ENCODE assay signal across 8 cellular contexts in the genomic region with DNA sequence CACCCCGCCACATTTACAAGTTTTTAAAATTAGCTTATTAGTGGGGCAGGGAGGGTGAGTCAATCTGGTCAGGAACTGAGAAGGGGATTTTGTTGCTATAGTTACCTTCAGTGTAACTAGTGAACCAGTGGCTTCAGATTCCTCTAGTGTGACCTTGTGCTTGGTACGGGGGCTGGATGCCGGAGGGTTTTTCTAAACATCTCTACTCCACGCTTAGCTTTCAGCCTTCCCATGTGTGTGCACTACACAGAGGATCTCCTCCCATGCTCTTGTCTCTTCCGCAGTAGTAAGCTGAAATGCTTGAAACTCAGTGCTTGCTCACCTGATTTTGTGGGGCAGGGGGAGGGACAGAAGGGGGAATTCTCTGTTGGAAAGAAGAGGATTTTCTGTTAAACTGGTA.
A peak's percentile ranks its signal among the peaks of the same experiment; 100 is the strongest.
DNase-seq lines count a peak whose midpoint lies in the region; ATAC-seq and TF ChIP-seq lines count a peak whose summit lies in the region.

No MANE protein-coding gene starts in this region.

- H3K9me3 Mint-ChIP-seq in endodermal cell: peaks cover 3% of the 10 kb centered on the region
- H3K9me3 Mint-ChIP-seq in MCF 10A (ENCODE audit: unreplicated experiment): no peaks in the 10 kb centered on the region

- intact Hi-C loops in colonic mucosa (cut with DNase I) (no loop called here), MCF 10A (cut with micrococcal nuclease) (no loop called here)

- H3K9ac ChIP-seq in endodermal cell (ENCODE audit: extremely low read depth, low read length, poor library complexity, severe bottlenecking) (no peak overlapping the region), colonic mucosa (ENCODE audit: low read depth in 2 of 2, low read length in 2 of 2) (no peak overlapping the region)

- DNase-seq in Daoy (ENCODE audit: low read depth) (peak; percentile 45), endodermal cell (peak; percentile 58), COLO829 (ENCODE audit: low spot score) (no peak), colonic mucosa (no peak), GOT3 (lab: John Stamatoyannopoulos, UW) (no peak), MCF 10A (ENCODE audit: unreplicated experiment) (no peak)

- H3K27ac Mint-ChIP-seq in endodermal cell: peak overlapping the region; percentile 4
- no peak overlapping the region for H3K27ac Mint-ChIP-seq in MCF 10A (ENCODE audit: low read depth, unreplicated experiment)

- no peaks in the 10 kb centered on the region for H3K36me3 Mint-ChIP-seq in endodermal cell (ENCODE audit: low read depth)
- no peaks in the 10 kb centered on the region for H3K36me3 Mint-ChIP-seq in MCF 10A (ENCODE audit: insufficient read depth, unreplicated experiment)

- H3K4me3 Mint-ChIP-seq in endodermal cell: no peak overlapping the region
- H3K4me3 Mint-ChIP-seq in MCF 10A (ENCODE audit: unreplicated experiment): no peak overlapping the region

- BruUV-seq in MCF 10A (replicated peaks; lab: Mats Ljungman, UMichigan): no TSS peak

- H3K27me3 ChIP-seq in endodermal cell (ENCODE audit: control insufficient read depth, insufficient read depth, low read length, poor library complexity, severe bottlenecking): no peaks in the 10 kb centered on the region
- no peaks in the 10 kb centered on the region for H3K27me3 ChIP-seq in colonic mucosa

- no peaks in the 10 kb centered on the region for H3K9me3 ChIP-seq in endodermal cell (ENCODE audit: control insufficient read depth, low read length)
- no peaks in the 10 kb centered on the region for H3K9me3 ChIP-seq in colonic mucosa

- peaks cover 7% of the 10 kb centered on the region for H3K27me3 Mint-ChIP-seq in endodermal cell (ENCODE audit: insufficient read depth)
- H3K27me3 Mint-ChIP-seq in MCF 10A (ENCODE audit: insufficient read depth, unreplicated experiment): no peaks in the 10 kb centered on the region

- POLR2A ChIA-PET in MCF 10A (lab: Yijun Ruan, JAX): interaction anchor here (1.4 kb wide), 1 partner anchor 10 kb away, joined by 5 read pairs; no protein-coding TSS in a partner anchor

- H3K4me1 ChIP-seq in endodermal cell (ENCODE audit: control insufficient read depth, insufficient read depth, low read length) (no peaks in the 10 kb centered on the region), colonic mucosa (peaks cover 5% of the 10 kb centered on the region)

- H3K36me3 ChIP-seq in endodermal cell (ENCODE audit: control insufficient read depth, insufficient read depth, low read length) (no peaks in the 10 kb centered on the region), colonic mucosa (no peaks in the 10 kb centered on the region)

- CTCF ChIA-PET in MCF 10A (lab: Yijun Ruan, JAX): interaction anchor here (1.3 to 2.3 kb wide), 3 partner anchors 16 to 193 kb away, joined by 10 to 11 read pairs (median 11); no protein-coding TSS in a partner anchor

- H3K27ac ChIP-seq in endodermal cell (ENCODE audit: low read depth, low read length) (no peak overlapping the region), colonic mucosa (no peak overlapping the region)

- H3K4me3 ChIP-seq in endodermal cell (ENCODE audit: low read length) (no peak overlapping the region), colonic mucosa (no peak overlapping the region)

- TF ChIP-seq CTCF in endodermal cell (conservative IDR thresholded peaks at IDR 0.05) (no peak), colonic mucosa (IDR thresholded peaks at IDR 0.05) (no peak), MCF 10A (IDR thresholded peaks at IDR 0.05; ENCODE audit: unreplicated experiment) (no peak)

- 85 to 93% methylated on average over 4 to 5 of the region's 5 CpGs for WGBS in endodermal cell (ENCODE audit: insufficient coverage in 1 of 2, insufficient read length in 1 of 2), 2 experiments

- peak; percentile 93 for ATAC-seq in GM19397 (IDR thresholded peaks at IDR 0.05; ENCODE audit: unreplicated experiment)
- ATAC-seq in HG03175 (IDR thresholded peaks at IDR 0.05; ENCODE audit: unreplicated experiment): peak; percentile 98

- H3K4me1 Mint-ChIP-seq in endodermal cell: peaks cover 12% of the 10 kb centered on the region
- peaks cover 13% of the 10 kb centered on the region for H3K4me1 Mint-ChIP-seq in MCF 10A (ENCODE audit: insufficient read depth, unreplicated experiment)

Comparison
In these comparisons a context has a peak if more than half of its experiments do, and no peak if none do; other contexts are left out.
1. DNase-seq: peak in Daoy (single experiment) and endodermal cell (single experiment); none in COLO829 (single experiment), colonic mucosa (single experiment), GOT3 (single experiment) and MCF 10A (single experiment).